In the genomic region with DNA sequence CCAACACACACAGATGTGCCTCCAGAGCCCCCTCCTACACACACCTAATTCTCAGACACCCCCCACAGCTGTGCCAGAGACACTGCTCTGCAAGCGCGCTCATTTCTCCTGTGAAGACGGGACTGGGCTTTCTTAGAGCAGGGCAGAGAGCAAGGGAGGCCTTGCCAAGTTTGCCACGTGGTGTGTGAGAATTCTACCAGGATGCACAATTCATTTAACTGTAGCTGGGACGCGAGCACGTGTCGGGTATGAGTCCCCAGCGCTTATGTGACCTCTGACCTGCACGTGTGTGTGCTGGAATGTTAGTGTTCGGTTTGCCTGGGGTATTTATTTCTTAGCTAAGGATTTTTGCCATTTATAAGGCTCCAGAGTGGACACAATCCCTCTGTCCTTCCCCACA, we compare ENCODE assay signal across 18 cellular contexts. TPM values are rescaled to one million over a fixed set of nuclear protein-coding genes. Genes with fewer than 3 reads are reported as not detected.
DNase-seq lines count a peak whose midpoint lies in the region; ATAC-seq and TF ChIP-seq lines count a peak whose summit lies in the region.
"Had no signal": no experiment of that assay in that cellular context is flagged by ENCODE, and none has a peak within 500 bp of the region (broad histone marks: within the 10 kb centered on the region; RNA-seq: fewer than 3 reads in every experiment).

No MANE protein-coding gene starts in this region.

- H3K36me3 ChIP-seq in endodermal cell (ENCODE audit: control insufficient read depth, insufficient read depth, low read length), result no peaks in the 10 kb centered on the region
- no peaks in the 10 kb centered on the region for H3K36me3 ChIP-seq in upper lobe of right lung
- no peaks in the 10 kb centered on the region for H3K36me3 ChIP-seq in gastrocnemius medialis
- H3K36me3 ChIP-seq: gastroesophageal sphincter had no signal

- no peaks in the 10 kb centered on the region for H3K4me1 Mint-ChIP-seq in activated naive CD4-positive, alpha-beta T cell treated with anti-CD3 and anti-CD28 coated beads, Interleukin-2, amount 10 ng/mL, durations not matched to agents 7 days and 5 days
- peaks cover 8% of the 10 kb centered on the region for H3K4me1 Mint-ChIP-seq in endodermal cell
- H3K4me1 Mint-ChIP-seq in osteocyte (ENCODE audit: unreplicated experiment), result peaks cover 75% of the 10 kb centered on the region
- H3K4me1 Mint-ChIP-seq: activated naive CD4-positive, alpha-beta T cell treated with anti-CD3 and anti-CD28 coated beads, Interleukin-2, amount 50 U/mL, for 24 hours had no signal

- peaks cover 41% of the 10 kb centered on the region for H3K27me3 Mint-ChIP-seq in activated naive CD4-positive, alpha-beta T cell treated with anti-CD3 and anti-CD28 coated beads, Interleukin-2, amount 10 ng/mL, durations not matched to agents 7 days and 5 days
- no peaks in the 10 kb centered on the region for H3K27me3 Mint-ChIP-seq in endodermal cell (ENCODE audit: insufficient read depth)
- H3K27me3 Mint-ChIP-seq in osteocyte (ENCODE audit: unreplicated experiment), result no peaks in the 10 kb centered on the region
- H3K27me3 Mint-ChIP-seq: activated naive CD4-positive, alpha-beta T cell treated with anti-CD3 and anti-CD28 coated beads, Interleukin-2, amount 50 U/mL, for 24 hours; stimulated activated naive CD8-positive, alpha-beta T cell treated with anti-CD3 and anti-CD28 coated beads, Interleukin-15, Interleukin-2, amounts not matched to agents 100 ng/mL and 50 ng/mL, for 24 hours had no signal

- WGBS in endodermal cell (ENCODE audit: insufficient coverage in 1 of 2, insufficient read length in 1 of 2), 2 experiments, result 83 to 93% methylated on average over 11 of the region's 11 CpGs

- TF ChIP-seq CTCF in endodermal cell (conservative IDR thresholded peaks at IDR 0.05), result no peak
- no peak for TF ChIP-seq CTCF in osteocyte (IDR thresholded peaks at IDR 0.05)
- TF ChIP-seq CTCF in upper lobe of right lung (IDR thresholded peaks at IDR 0.05), result no peak
- TF ChIP-seq CTCF in gastrocnemius medialis (IDR thresholded peaks at IDR 0.05 in 4 of 5, conservative IDR thresholded peaks at IDR 0.05 in 1 of 5), result no peak

- peak; percentile 5 for DNase-seq in activated naive CD4-positive, alpha-beta T cell treated with anti-CD3 and anti-CD28 coated beads, Interleukin-2, amount 10 ng/mL, durations not matched to agents 7 days and 5 days
- DNase-seq in activated naive CD4-positive, alpha-beta T cell (lab: John Stamatoyannopoulos, UW), result no peak
- DNase-seq in endodermal cell (peak; percentile 39), osteocyte (ENCODE audit: extremely low spot score, unreplicated experiment) (peak; percentile 69), upper lobe of right lung (peak; percentile 53), gastrocnemius medialis (no peak), NCI-H2029 (lab: John Stamatoyannopoulos, UW) (no peak)
- no peak for DNase-seq in stimulated activated CD4-positive, alpha-beta T cell treated with anti-CD3 and anti-CD28 coated beads, Interleukin-2, amount 100 ng/mL, for 24 hours
- DNase-seq: ACHN; activated CD4-positive, alpha-beta T cell treated with anti-CD3 and anti-CD28 coated beads for 48 hours; left cardiac atrium; NCI-H1105; occipital lobe had no signal

- in situ Hi-C loops in gastrocnemius medialis (cut with MboI; ENCODE audit: low sequenced_read_pairs in 4 of 4), result loop anchor here in 2 of 4 donors (25.0 kb wide), 2 partner anchors 223 to 348 kb away; no protein-coding TSS in a partner anchor

- H3K27me3 ChIP-seq in endodermal cell (ENCODE audit: control insufficient read depth, insufficient read depth, low read length, poor library complexity, severe bottlenecking) (no peaks in the 10 kb centered on the region), upper lobe of right lung (no peaks in the 10 kb centered on the region), gastrocnemius medialis (no peaks in the 10 kb centered on the region)
- H3K27me3 ChIP-seq: dorsolateral prefrontal cortex had no signal

- no peak overlapping the region for H3K4me3 Mint-ChIP-seq in activated naive CD4-positive, alpha-beta T cell treated with anti-CD3 and anti-CD28 coated beads, Interleukin-2, amount 10 ng/mL, durations not matched to agents 7 days and 5 days
- H3K4me3 Mint-ChIP-seq in endodermal cell (no peak overlapping the region), osteocyte (ENCODE audit: unreplicated experiment) (no peak overlapping the region)
- H3K4me3 Mint-ChIP-seq: activated naive CD4-positive, alpha-beta T cell treated with anti-CD3 and anti-CD28 coated beads, Interleukin-2, amount 50 U/mL, for 24 hours; stimulated activated naive CD8-positive, alpha-beta T cell treated with anti-CD3 and anti-CD28 coated beads, Interleukin-15, Interleukin-2, amounts not matched to agents 100 ng/mL and 50 ng/mL, for 24 hours had no signal

- H3K9ac ChIP-seq in endodermal cell (ENCODE audit: extremely low read depth, low read length, poor library complexity, severe bottlenecking), result no peak overlapping the region

- no peak overlapping the region for H3K27ac Mint-ChIP-seq in activated naive CD4-positive, alpha-beta T cell treated with anti-CD3 and anti-CD28 coated beads, Interleukin-2, amount 10 ng/mL, durations not matched to agents 7 days and 5 days
- H3K27ac Mint-ChIP-seq in endodermal cell (no peak overlapping the region), osteocyte (ENCODE audit: unreplicated experiment) (peak overlapping the region; percentile 79)
- H3K27ac Mint-ChIP-seq: activated naive CD4-positive, alpha-beta T cell treated with anti-CD3 and anti-CD28 coated beads, Interleukin-2, amount 50 U/mL, for 24 hours; stimulated activated naive CD8-positive, alpha-beta T cell treated with anti-CD3 and anti-CD28 coated beads, Interleukin-15, Interleukin-2, amounts not matched to agents 100 ng/mL and 50 ng/mL, for 24 hours had no signal

- no peaks in the 10 kb centered on the region for H3K9me3 ChIP-seq in endodermal cell (ENCODE audit: control insufficient read depth, low read length)
- no peaks in the 10 kb centered on the region for H3K9me3 ChIP-seq in upper lobe of right lung
- H3K9me3 ChIP-seq in gastrocnemius medialis, result no peaks in the 10 kb centered on the region
- H3K9me3 ChIP-seq: gastroesophageal sphincter had no signal

- intact Hi-C loops in upper lobe of right lung (cut with DNase I), result no loop called here
- intact Hi-C loops in gastrocnemius medialis (cut with DNase I; ENCODE audit: low total_unique reads), result no loop called here

- no peak for TF ChIP-seq POLR2A in gastrocnemius medialis (IDR thresholded peaks at IDR 0.05)

- H3K27ac ChIP-seq in endodermal cell (ENCODE audit: low read depth, low read length), result no peak overlapping the region
- H3K27ac ChIP-seq in upper lobe of right lung, result no peak overlapping the region
- no peak overlapping the region for H3K27ac ChIP-seq in gastrocnemius medialis
- H3K27ac ChIP-seq: C4-2B, gastroesophageal sphincter had no signal

- H3K4me3 ChIP-seq in endodermal cell (ENCODE audit: low read length), result no peak overlapping the region
- no peak overlapping the region for H3K4me3 ChIP-seq in upper lobe of right lung
- no peak overlapping the region for H3K4me3 ChIP-seq in gastrocnemius medialis
- H3K4me3 ChIP-seq: dorsolateral prefrontal cortex, gastroesophageal sphincter had no signal

- H3K9me3 Mint-ChIP-seq in activated naive CD4-positive, alpha-beta T cell treated with anti-CD3 and anti-CD28 coated beads, Interleukin-2, amount 10 ng/mL, durations not matched to agents 7 days and 5 days, result no peaks in the 10 kb centered on the region
- H3K9me3 Mint-ChIP-seq in endodermal cell (no peaks in the 10 kb centered on the region), osteocyte (ENCODE audit: unreplicated experiment) (no peaks in the 10 kb centered on the region)
- H3K9me3 Mint-ChIP-seq: activated naive CD4-positive, alpha-beta T cell treated with anti-CD3 and anti-CD28 coated beads, Interleukin-2, amount 50 U/mL, for 24 hours; stimulated activated naive CD8-positive, alpha-beta T cell treated with anti-CD3 and anti-CD28 coated beads, Interleukin-15, Interleukin-2, amounts not matched to agents 100 ng/mL and 50 ng/mL, for 24 hours had no signal

- CTCF ChIA-PET in activated naive CD4-positive, alpha-beta T cell treated with anti-CD3 and anti-CD28 coated beads, Interleukin-2, amount 10 ng/mL, durations not matched to agents 7 days and 5 days (lab: Charles Lee), result interaction anchor here (3.1 kb wide), 1 partner anchor 9 kb away, joined by 19 read pairs; no protein-coding TSS in a partner anchor

- H3K4me1 ChIP-seq in endodermal cell (ENCODE audit: control insufficient read depth, insufficient read depth, low read length) (peaks cover 3% of the 10 kb centered on the region), upper lobe of right lung (no peaks in the 10 kb centered on the region), gastrocnemius medialis (peaks cover 5 to 10% of the 10 kb centered on the region in 2 donors)

- no peak for ATAC-seq in upper lobe of right lung
- ATAC-seq in gastrocnemius medialis, result no peak
- ATAC-seq: gastroesophageal sphincter had no signal

- no peaks in the 10 kb centered on the region for H3K36me3 Mint-ChIP-seq in activated naive CD4-positive, alpha-beta T cell treated with anti-CD3 and anti-CD28 coated beads, Interleukin-2, amount 10 ng/mL, durations not matched to agents 7 days and 5 days
- no peaks in the 10 kb centered on the region for H3K36me3 Mint-ChIP-seq in endodermal cell (ENCODE audit: low read depth)
- peaks cover 63% of the 10 kb centered on the region for H3K36me3 Mint-ChIP-seq in osteocyte (ENCODE audit: unreplicated experiment)
- H3K36me3 Mint-ChIP-seq: activated naive CD4-positive, alpha-beta T cell treated with anti-CD3 and anti-CD28 coated beads, Interleukin-2, amount 50 U/mL, for 24 hours had no signal

RNA-seq across cellular contexts. Expression of a gene that starts 37.0 kb away (rescaled TPM):
- total RNA-seq in endodermal cell (10 to 100 TPM; 65.4 to 67.9 TPM), osteocyte (71.1 and 71.5 TPM in 2 replicates), upper lobe of right lung (42.3 TPM), gastrocnemius medialis (100 to 1,000 TPM in 3 of 4 donors, 10 to 100 TPM in 1; 80.8 to 158 (median 124) TPM)
- polyA plus RNA-seq in endodermal cell (2013, experiment 1 of 2), result 36.2 TPM
- polyA plus RNA-seq in endodermal cell (2013, experiment 2 of 2), result 34.3 TPM

Comparison
In these comparisons a context has a peak if more than half of its experiments do, and no peak if none do; other contexts are left out.
1. DNase-seq: peak in activated naive CD4-positive, alpha-beta T cell treated with anti-CD3 and anti-CD28 coated beads, Interleukin-2, amount 10 ng/mL, durations not matched to agents 7 days and 5 days (single experiment), endodermal cell (single experiment), osteocyte (single experiment) and upper lobe of right lung (single experiment); none in activated naive CD4-positive, alpha-beta T cell (0 of 4), stimulated activated CD4-positive, alpha-beta T cell treated with anti-CD3 and anti-CD28 coated beads, Interleukin-2, amount 100 ng/mL, for 24 hours (0 of 2), gastrocnemius medialis (0 of 2) and NCI-H2029 (single experiment).